8 cellular contexts compared by ENCODE assay signal in genomic region chr19:10565028-10565566, GRCh38. TPM values are rescaled to one million over a fixed set of nuclear protein-coding genes. Genes with fewer than 3 reads are reported as not detected.
DNase-seq lines count a peak whose midpoint lies in the region; ATAC-seq and TF ChIP-seq lines count a peak whose summit lies in the region.

No MANE protein-coding gene starts in this region.

- in situ Hi-C loops in astrocyte of the spinal cord (cut with HindIII; ENCODE audit: low sequenced_read_pairs), result no loop called here

- peak; percentile 23 for ATAC-seq in SK-N-SH treated with all-trans-retinoic acid at 6 μM for 48 hours
- no peak for ATAC-seq in GM18867 (IDR thresholded peaks at IDR 0.05; ENCODE audit: unreplicated experiment)
- no peak for ATAC-seq in HG03135 (IDR thresholded peaks at IDR 0.05; ENCODE audit: unreplicated experiment)

- H3K36me3 Mint-ChIP-seq in CD14-positive monocyte, result peaks cover 29 to 35% of the 10 kb centered on the region in 2 donors

- peak overlapping the region; percentile 96 for H3K4me3 ChIP-seq in HL-60 (replicated peaks; ENCODE audit: insufficient read depth, low read length)
- H3K4me3 ChIP-seq in astrocyte of the spinal cord (ENCODE audit: low read depth, low read length), result peak overlapping the region; percentile 94
- H3K4me3 ChIP-seq in iPS-18c (ENCODE audit: insufficient read depth, low read depth, low read length), result peak overlapping the region; percentile 89

- peak overlapping the region; percentile 70 to 98 (median 90) for H3K27ac Mint-ChIP-seq in CD14-positive monocyte

- peak overlapping the region; percentile 92 to 99 for H3K4me3 Mint-ChIP-seq in CD14-positive monocyte

- no peak for TF ChIP-seq CTCF in CD14-positive monocyte (IDR thresholded peaks at IDR 0.05)
- peak; percentile 22 for TF ChIP-seq CTCF in HL-60 (IDR thresholded peaks at IDR 0.05; ENCODE audit: insufficient read depth, low read length)
- TF ChIP-seq CTCF in astrocyte of the spinal cord (IDR thresholded peaks at IDR 0.05; ENCODE audit: low read depth, low read length), result peak; percentile 39

- DNase-seq in CD14-positive monocyte (ENCODE audit: low spot score) (no peak), HL-60 (ENCODE audit: low read depth in 1 of 2, low spot score in 1 of 2) (peak in 1 of 2 experiments; percentile 68), astrocyte of the spinal cord (ENCODE audit: low read depth, low spot score) (peak; percentile 32)
- peak; percentile 54 for DNase-seq in stimulated activated CD4-positive, alpha-beta T cell treated with anti-CD3 and anti-CD28 coated beads, Interleukin-12 subunit alpha, Interleukin-12 subunit beta, amount 100 ng/mL, for 4 hours

- intact Hi-C loops in CD14-positive monocyte (cut with micrococcal nuclease), result loop anchor here (5.0 to 10.0 kb wide), 5 partner anchors 87 to 313 kb away; partner anchors contain the start of genes CDC37 (in 1 of the 2), ILF3 (in 1 of the 2) and MRPL4 (in 1 of the 2)

- peak overlapping the region; percentile 92 for H3K27ac ChIP-seq in HL-60 (replicated peaks)

- H3K4me1 Mint-ChIP-seq in CD14-positive monocyte, result peaks cover 35% of the 10 kb centered on the region

- H3K27me3 ChIP-seq in HL-60 (ENCODE audit: insufficient read depth, poor library complexity, severe bottlenecking), result no peaks in the 10 kb centered on the region

- no peaks in the 10 kb centered on the region for H3K9me3 Mint-ChIP-seq in CD14-positive monocyte

- no peaks in the 10 kb centered on the region for H3K9me3 ChIP-seq in iPS-18c (ENCODE audit: control insufficient read depth, insufficient read depth, low read length)

- peaks cover 0 to 1% (median 0%) of the 10 kb centered on the region in 3 donors for H3K27me3 Mint-ChIP-seq in CD14-positive monocyte (ENCODE audit: low read depth in 3 of 3)

TF ChIP-seq in SK-N-SH treated with all-trans-retinoic acid at 6 μM for 48 hours, 23 proteins besides CTCF, POLR2A, EP300 and RAD21:
- no peak for TF ChIP-seq BACH2 (CRISPR knock-in tag; IDR thresholded peaks at IDR 0.05; ENCODE audit: borderline replicate concordance)
- no peak for TF ChIP-seq ZFP3 (CRISPR knock-in tag; IDR thresholded peaks at IDR 0.05)
- no peak for TF ChIP-seq CSRNP3 (CRISPR knock-in tag; IDR thresholded peaks at IDR 0.05)
- TF ChIP-seq ZNF8 (CRISPR knock-in tag; IDR thresholded peaks at IDR 0.05), result no peak
- no peak for TF ChIP-seq ZFP30 (CRISPR knock-in tag; IDR thresholded peaks at IDR 0.05)
- TF ChIP-seq ARNTL (CRISPR knock-in tag; IDR thresholded peaks at IDR 0.05; ENCODE audit: borderline replicate concordance, low read depth), result no peak
- TF ChIP-seq TSHZ2 (CRISPR knock-in tag; IDR thresholded peaks at IDR 0.05), result no peak

RNA-seq across cellular contexts. Expression of gene KRI1, which starts 0.7 kb away (rescaled TPM):
- polyA plus RNA-seq in CD14-positive monocyte, result 1 to 10 TPM; 3.9 to 6.1 TPM

RNA-seq across cellular contexts. Expression of gene CDKN2D, which starts 3.7 kb away (rescaled TPM):
- 100 to 1,000 TPM; 115 to 130 TPM for polyA plus RNA-seq in CD14-positive monocyte

RNA-seq across cellular contexts. Expression of gene ATG4D, which starts 21.4 kb away (rescaled TPM):
- polyA plus RNA-seq in CD14-positive monocyte, result 10 to 100 TPM; 10.7 to 11.9 TPM

RNA-seq across cellular contexts. Expression of gene AP1M2, which starts 22.0 kb away (rescaled TPM):
- under 1 TPM in 1 of 2 donors, not detected in 1; 0.36 TPM for polyA plus RNA-seq in CD14-positive monocyte

RNA-seq across cellular contexts. Expression of gene S1PR5, which starts 47.9 kb away (rescaled TPM):
- under 1 TPM; 0.18 to 0.46 TPM for polyA plus RNA-seq in CD14-positive monocyte
